In genomic region chr17:12342609-12343248, GRCh38 we compare ENCODE assay signal across 11 cellular contexts.
DNase-seq lines count a peak whose midpoint lies in the region; ATAC-seq, FAIRE-seq and TF ChIP-seq lines count a peak whose summit lies in the region.
"Had no signal": no experiment of that assay in that cellular context is flagged by ENCODE, and none has a peak within 500 bp of the region (broad histone marks: within the 10 kb centered on the region; RNA-seq: fewer than 3 reads in every experiment).

No MANE protein-coding gene starts in this region.

- no peak for FAIRE-seq in frontal cortex (lab: Jason Lieb, UNC)

- no peak overlapping the region for H3K4me3 ChIP-seq in lower lobe of right lung
- H3K4me3 ChIP-seq: lung had no signal

- no peak overlapping the region for H3K27ac ChIP-seq in lower lobe of right lung

- POLR2A ChIA-PET in activated B cell treated with CpG ODN at 0.5 μM for 24 hours (lab: Charles Lee), result no interaction called here

- no peak overlapping the region for H3K27ac Mint-ChIP-seq in activated B cell treated with CpG ODN at 0.5 μM for 24 hours
- no peak overlapping the region for H3K27ac Mint-ChIP-seq in activated naive CD4-positive, alpha-beta T cell treated with anti-CD3 and anti-CD28 coated beads, Interleukin-2, amount 10 ng/mL, durations not matched to agents 7 days and 5 days
- H3K27ac Mint-ChIP-seq: activated naive CD8-positive, alpha-beta T cell treated with anti-CD3 and anti-CD28 coated beads, Interleukin-2, amount 10 ng/mL, durations not matched to agents 7 days and 5 days had no signal

- H3K27me3 Mint-ChIP-seq in activated B cell treated with CpG ODN at 0.5 μM for 24 hours, result no peaks in the 10 kb centered on the region
- no peaks in the 10 kb centered on the region for H3K27me3 Mint-ChIP-seq in activated naive CD4-positive, alpha-beta T cell treated with anti-CD3 and anti-CD28 coated beads, Interleukin-2, amount 10 ng/mL, durations not matched to agents 7 days and 5 days
- H3K27me3 Mint-ChIP-seq: activated naive CD8-positive, alpha-beta T cell treated with anti-CD3 and anti-CD28 coated beads, Interleukin-2, amount 10 ng/mL, durations not matched to agents 7 days and 5 days had no signal

- TF ChIP-seq CTCF in activated B cell treated with CpG ODN at 0.5 μM for 24 hours (IDR thresholded peaks at IDR 0.05) (no peak), lower lobe of right lung (IDR thresholded peaks at IDR 0.05) (peak; percentile 45)

- intact Hi-C loops in activated B cell treated with CpG ODN at 0.5 μM for 24 hours (cut with micrococcal nuclease) (loop anchor here (1.0 to 5.0 kb wide), 5 partner anchors 86 to 400 kb away; no protein-coding TSS in a partner anchor), lower lobe of right lung (cut with DNase I) (no loop called here)

- no peak overlapping the region for H3K4me3 Mint-ChIP-seq in activated B cell treated with CpG ODN at 0.5 μM for 24 hours
- no peak overlapping the region for H3K4me3 Mint-ChIP-seq in activated naive CD4-positive, alpha-beta T cell treated with anti-CD3 and anti-CD28 coated beads, Interleukin-2, amount 10 ng/mL, durations not matched to agents 7 days and 5 days
- H3K4me3 Mint-ChIP-seq: activated naive CD8-positive, alpha-beta T cell treated with anti-CD3 and anti-CD28 coated beads, Interleukin-2, amount 10 ng/mL, durations not matched to agents 7 days and 5 days had no signal

- no peaks in the 10 kb centered on the region for H3K9me3 ChIP-seq in lower lobe of right lung

- H3K36me3 ChIP-seq in lower lobe of right lung, result no peaks in the 10 kb centered on the region

- no peaks in the 10 kb centered on the region for H3K4me1 ChIP-seq in lower lobe of right lung

- no peaks in the 10 kb centered on the region for H3K27me3 ChIP-seq in lower lobe of right lung (ENCODE audit: low read depth)

- no peaks in the 10 kb centered on the region for H3K9me3 Mint-ChIP-seq in activated B cell treated with CpG ODN at 0.5 μM for 24 hours
- H3K9me3 Mint-ChIP-seq in activated naive CD4-positive, alpha-beta T cell treated with anti-CD3 and anti-CD28 coated beads, Interleukin-2, amount 10 ng/mL, durations not matched to agents 7 days and 5 days, result peaks cover 5% of the 10 kb centered on the region

- DNase-seq in D341Med (ENCODE audit: low spot score), result peak; percentile 39
- DNase-seq in GM19240 (ENCODE audit: insufficient read length, low spot score), result peak; percentile 8
- DNase-seq in activated B cell treated with CpG ODN at 0.5 μM for 24 hours, result no peak
- no peak for DNase-seq in lower lobe of right lung
- DNase-seq in activated naive CD4-positive, alpha-beta T cell treated with anti-CD3 and anti-CD28 coated beads, Interleukin-2, amount 10 ng/mL, durations not matched to agents 7 days and 5 days, result no peak
- no peak for DNase-seq in frontal cortex (ENCODE audit: low spot score in 2 of 2)
- DNase-seq in NCI-H524 (lab: John Stamatoyannopoulos, UW), result no peak
- DNase-seq: activated naive CD8-positive, alpha-beta T cell treated with anti-CD3 and anti-CD28 coated beads, Interleukin-2, amount 10 ng/mL, durations not matched to agents 7 days and 5 days; NCI-H774 had no signal

- no peaks in the 10 kb centered on the region for H3K36me3 Mint-ChIP-seq in activated B cell treated with CpG ODN at 0.5 μM for 24 hours (ENCODE audit: low read depth)
- no peaks in the 10 kb centered on the region for H3K36me3 Mint-ChIP-seq in activated naive CD4-positive, alpha-beta T cell treated with anti-CD3 and anti-CD28 coated beads, Interleukin-2, amount 10 ng/mL, durations not matched to agents 7 days and 5 days
- H3K36me3 Mint-ChIP-seq: activated naive CD8-positive, alpha-beta T cell treated with anti-CD3 and anti-CD28 coated beads, Interleukin-2, amount 10 ng/mL, durations not matched to agents 7 days and 5 days had no signal

- no peaks in the 10 kb centered on the region for H3K4me1 Mint-ChIP-seq in activated B cell treated with CpG ODN at 0.5 μM for 24 hours
- H3K4me1 Mint-ChIP-seq in activated naive CD4-positive, alpha-beta T cell treated with anti-CD3 and anti-CD28 coated beads, Interleukin-2, amount 10 ng/mL, durations not matched to agents 7 days and 5 days, result no peaks in the 10 kb centered on the region
- H3K4me1 Mint-ChIP-seq: activated naive CD8-positive, alpha-beta T cell treated with anti-CD3 and anti-CD28 coated beads, Interleukin-2, amount 10 ng/mL, durations not matched to agents 7 days and 5 days had no signal

- CTCF ChIA-PET in activated B cell treated with CpG ODN at 0.5 μM for 24 hours (lab: Charles Lee), result interaction anchor here (0.7 to 3.7 kb wide), 7 partner anchors 86 to 660 kb away, joined by 3 to 13 read pairs (median 5); partner anchors contain the start of gene MYOCD
- CTCF ChIA-PET in activated naive CD4-positive, alpha-beta T cell treated with anti-CD3 and anti-CD28 coated beads, Interleukin-2, amount 10 ng/mL, durations not matched to agents 7 days and 5 days (lab: Charles Lee), result no interaction called here

- peak; percentile 37 for ATAC-seq in activated B cell treated with CpG ODN at 0.5 μM for 24 hours (ENCODE audit: low read depth)
- peak in 1 of 2 donors; percentile 18 for ATAC-seq in lower lobe of right lung
- no peak for ATAC-seq in GM21390 (IDR thresholded peaks at IDR 0.05; ENCODE audit: unreplicated experiment)

Comparison
In these comparisons a context has a peak if more than half of its experiments do, and no peak if none do; other contexts are left out.
1. DNase-seq: peak in D341Med (single experiment) and GM19240 (single experiment); none in activated B cell treated with CpG ODN at 0.5 μM for 24 hours (single experiment), lower lobe of right lung (single experiment), activated naive CD4-positive, alpha-beta T cell treated with anti-CD3 and anti-CD28 coated beads, Interleukin-2, amount 10 ng/mL, durations not matched to agents 7 days and 5 days (single experiment), frontal cortex (0 of 2) and NCI-H524 (0 of 2).